In the genomic region with DNA sequence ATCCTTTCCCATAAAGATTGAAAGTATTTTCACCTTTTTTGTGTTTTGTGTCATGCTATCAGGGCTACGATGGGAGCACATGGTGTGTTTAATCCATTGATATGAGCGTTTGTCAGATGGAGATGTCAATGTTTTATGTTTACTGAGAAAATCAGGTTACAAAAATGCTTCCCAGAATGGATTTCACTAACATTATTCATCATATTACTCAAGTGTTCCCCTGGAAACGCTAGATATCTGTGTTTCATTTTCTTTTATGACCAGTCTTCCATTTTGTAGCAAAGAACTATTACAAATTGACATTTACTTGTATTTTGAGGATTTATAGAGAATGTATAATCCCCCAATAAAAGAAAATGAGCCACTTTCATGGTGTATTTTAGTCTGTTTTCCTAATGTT, we compare ENCODE assay signal across 2 cellular contexts.
TF ChIP-seq lines count a peak whose summit lies in the region.

No MANE protein-coding gene starts in this region.

TF ChIP-seq in A549, 52 proteins besides CTCF, POLR2A, EP300 and RAD21 (continued from another document):
- TF ChIP-seq, protein P1, sequence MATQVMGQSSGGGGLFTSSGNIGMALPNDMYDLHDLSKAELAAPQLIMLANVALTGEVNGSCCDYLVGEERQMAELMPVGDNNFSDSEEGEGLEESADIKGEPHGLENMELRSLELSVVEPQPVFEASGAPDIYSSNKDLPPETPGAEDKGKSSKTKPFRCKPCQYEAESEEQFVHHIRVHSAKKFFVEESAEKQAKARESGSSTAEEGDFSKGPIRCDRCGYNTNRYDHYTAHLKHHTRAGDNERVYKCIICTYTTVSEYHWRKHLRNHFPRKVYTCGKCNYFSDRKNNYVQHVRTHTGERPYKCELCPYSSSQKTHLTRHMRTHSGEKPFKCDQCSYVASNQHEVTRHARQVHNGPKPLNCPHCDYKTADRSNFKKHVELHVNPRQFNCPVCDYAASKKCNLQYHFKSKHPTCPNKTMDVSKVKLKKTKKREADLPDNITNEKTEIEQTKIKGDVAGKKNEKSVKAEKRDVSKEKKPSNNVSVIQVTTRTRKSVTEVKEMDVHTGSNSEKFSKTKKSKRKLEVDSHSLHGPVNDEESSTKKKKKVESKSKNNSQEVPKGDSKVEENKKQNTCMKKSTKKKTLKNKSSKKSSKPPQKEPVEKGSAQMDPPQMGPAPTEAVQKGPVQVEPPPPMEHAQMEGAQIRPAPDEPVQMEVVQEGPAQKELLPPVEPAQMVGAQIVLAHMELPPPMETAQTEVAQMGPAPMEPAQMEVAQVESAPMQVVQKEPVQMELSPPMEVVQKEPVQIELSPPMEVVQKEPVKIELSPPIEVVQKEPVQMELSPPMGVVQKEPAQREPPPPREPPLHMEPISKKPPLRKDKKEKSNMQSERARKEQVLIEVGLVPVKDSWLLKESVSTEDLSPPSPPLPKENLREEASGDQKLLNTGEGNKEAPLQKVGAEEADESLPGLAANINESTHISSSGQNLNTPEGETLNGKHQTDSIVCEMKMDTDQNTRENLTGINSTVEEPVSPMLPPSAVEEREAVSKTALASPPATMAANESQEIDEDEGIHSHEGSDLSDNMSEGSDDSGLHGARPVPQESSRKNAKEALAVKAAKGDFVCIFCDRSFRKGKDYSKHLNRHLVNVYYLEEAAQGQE (IDR thresholded peaks at IDR 0.05), result no peak
- TF ChIP-seq HOXB5 (CRISPR knock-in tag; IDR thresholded peaks at IDR 0.05) (no peak), SMC3 (IDR thresholded peaks at IDR 0.05) (no peak), ZFP36 (IDR thresholded peaks at IDR 0.05; ENCODE audit: borderline replicate concordance, partially characterized antibody) (no peak), CEBPB (IDR thresholded peaks at IDR 0.05) (no peak), BHLHE40 (IDR thresholded peaks at IDR 0.05; ENCODE audit: low read depth, low read length) (no peak), FOSB (CRISPR knock-in tag; IDR thresholded peaks at IDR 0.05) (no peak), HOXB13 (CRISPR knock-in tag; IDR thresholded peaks at IDR 0.05; ENCODE audit: low read depth) (no peak), FOXS1 (CRISPR knock-in tag; IDR thresholded peaks at IDR 0.05) (no peak), TFCP2L1 (CRISPR knock-in tag; IDR thresholded peaks at IDR 0.05) (no peak), RARB (CRISPR knock-in tag; IDR thresholded peaks at IDR 0.05) (no peak)

TF ChIP-seq in IMR-90, 13 proteins besides CTCF, POLR2A, EP300 and RAD21 (continued from another document):
- no peak for TF ChIP-seq MAZ (IDR thresholded peaks at IDR 0.05; ENCODE audit: borderline replicate concordance, low read depth, low read length)
- TF ChIP-seq MXI1 (IDR thresholded peaks at IDR 0.05; ENCODE audit: borderline replicate concordance, low read depth, low read length), result no peak
- TF ChIP-seq RFX5 (IDR thresholded peaks at IDR 0.05; ENCODE audit: low read depth, low read length), result no peak
- no peak for TF ChIP-seq FOS (IDR thresholded peaks at IDR 0.05; ENCODE audit: low read depth, low read length)
- no peak for TF ChIP-seq ELK1 (IDR thresholded peaks at IDR 0.05; ENCODE audit: borderline replicate concordance, low read depth, low read length)
- no peak for TF ChIP-seq NFE2L2 (IDR thresholded peaks at IDR 0.05; ENCODE audit: low read depth, low read length)
- TF ChIP-seq CEBPB (IDR thresholded peaks at IDR 0.05; ENCODE audit: low read depth, low read length), result no peak
